ENCODE assay signal across 1 cellular context in genomic region chr1:10768552-10768951, GRCh38.
TF ChIP-seq lines count a peak whose summit lies in the region.

No MANE protein-coding gene starts in this region.

TF ChIP-seq in HepG2, 621 proteins besides CTCF, POLR2A, EP300 and RAD21 (continued from another document):
- TF ChIP-seq PRDM15 (CRISPR knock-in tag; IDR thresholded peaks at IDR 0.05) = no peak
- no peak for TF ChIP-seq ZNF543 (CRISPR knock-in tag; IDR thresholded peaks at IDR 0.05)
- 0 out of 2 replicates have a peak, but pooled peaks have one; percentile 37 for TF ChIP-seq NFYB (CRISPR knock-in tag; IDR thresholded peaks at IDR 0.05)
